3 cellular contexts compared by ENCODE assay signal in the genomic region with DNA sequence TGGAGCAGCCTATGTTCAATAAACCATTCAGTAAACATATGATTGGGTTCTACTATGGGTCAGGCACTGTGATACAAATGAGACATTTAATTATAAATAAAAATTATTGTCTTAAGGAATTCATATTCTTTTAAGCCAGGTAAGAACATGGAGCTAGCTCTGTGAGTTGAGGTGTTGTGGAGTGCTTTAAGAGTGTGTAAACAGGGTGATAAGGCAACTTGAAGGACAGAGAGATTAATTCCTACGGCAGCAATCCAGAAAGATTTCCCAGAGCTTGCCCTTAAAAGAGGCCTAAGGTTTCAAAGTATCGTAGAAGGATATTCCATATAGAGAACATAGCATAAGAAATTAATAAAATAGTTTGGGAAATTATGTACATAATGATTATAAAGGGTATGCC.
"Had no signal": no experiment of that assay in that cellular context is flagged by ENCODE, and none has a peak within 500 bp of the region (broad histone marks: within the 10 kb centered on the region; RNA-seq: fewer than 3 reads in every experiment).

No MANE protein-coding gene starts in this region.

- H3K4me3 ChIP-seq: GM12878 had no signal

- DNase-seq: GDM1, GF-D8 had no signal

- ATAC-seq: GM12878 had no signal
